Comparison of ENCODE assay signal across 21 cellular contexts in genomic region chr1:80358141-80358540, GRCh38.
"Had no signal": no experiment of that assay in that cellular context is flagged by ENCODE, and none has a peak within 500 bp of the region (broad histone marks: within the 10 kb centered on the region; RNA-seq: fewer than 3 reads in every experiment).

No MANE protein-coding gene starts in this region.

- H3K4me2 ChIP-seq: KMS-11 had no signal

- H3K9me3 Mint-ChIP-seq: brain had no signal

- H3K27me3 Mint-ChIP-seq: activated naive CD4-positive, alpha-beta T cell treated with anti-CD3 and anti-CD28 coated beads, Interleukin-2, amount 50 U/mL, for 24 hours; activated naive CD8-positive, alpha-beta T cell treated with anti-CD3 and anti-CD28 coated beads, Interleukin-2, amount 50 U/mL, for 24 hours; brain had no signal

- ATAC-seq: activated CD8-positive, alpha-beta T cell treated with anti-CD3 and anti-CD28 coated beads, Interleukin-2, amount 10 ng/mL, durations not matched to agents 7 days and 5 days; activated naive CD8-positive, alpha-beta T cell treated with anti-CD3 and anti-CD28 coated beads, Interleukin-2, amount 50 U/mL, for 24 hours; WTC11 had no signal

- H3K36me3 ChIP-seq: cardiac muscle cell had no signal

- H3K4me3 Mint-ChIP-seq: activated CD8-positive, alpha-beta T cell treated with anti-CD3 and anti-CD28 coated beads, Interleukin-2, amount 10 ng/mL, durations not matched to agents 7 days and 5 days; activated naive CD4-positive, alpha-beta T cell treated with anti-CD3 and anti-CD28 coated beads, Interleukin-2, amount 50 U/mL, for 24 hours; activated naive CD8-positive, alpha-beta T cell treated with anti-CD3 and anti-CD28 coated beads, Interleukin-2, amount 50 U/mL, for 24 hours; brain; T-helper 1 cell treated with Interleukin-12 subunit alpha and Interleukin-12 subunit beta and Interleukin-4 antibody, amounts not matched to agents 30 μg/mL and 1 μg/mL, for 36 hours; WTC11 had no signal

- H3K4me3 ChIP-seq: cardiac muscle cell had no signal

- DNase-seq: activated CD4-positive, alpha-beta T cell treated with anti-CD3 and anti-CD28 coated beads for 48 hours; activated CD4-positive, alpha-beta T cell treated with anti-CD3 and anti-CD28 coated beads, Interleukin-2, amount 50 U/mL, for 4 hours; activated CD4-positive, CD25-positive, alpha-beta regulatory T cell treated with anti-CD3 and anti-CD28 coated beads, Interleukin-2, amount 50 U/mL, for 72 hours; activated CD8-positive, alpha-beta memory T cell treated with anti-CD3 and anti-CD28 coated beads, Interleukin-2, amount 50 U/mL, for 48 hours; activated CD8-positive, alpha-beta T cell treated with anti-CD3 and anti-CD28 coated beads, Interleukin-2, amount 10 ng/mL, durations not matched to agents 7 days and 5 days; activated effector memory CD4-positive, alpha-beta T cell treated with Interleukin-2 at 50 U/mL for 16 hours; activated naive CD4-positive, alpha-beta T cell; activated naive CD8-positive, alpha-beta T cell treated with anti-CD3 and anti-CD28 coated beads, Interleukin-2, amount 50 U/mL, for 24 hours; activated T-cell treated with anti-CD3 and anti-CD28 coated beads, Interleukin-2, amount 50 U/mL, for 1 hour; amygdala; NCI-H1048; NCI-H1930; NCI-H345; SHP77 treated with DMSO at 0.1 percent for 48 hours; T-helper 9 cell had no signal

- H3K27ac ChIP-seq: cardiac muscle cell, KMS-11 had no signal

- H3K4me1 Mint-ChIP-seq: activated naive CD4-positive, alpha-beta T cell treated with anti-CD3 and anti-CD28 coated beads, Interleukin-2, amount 50 U/mL, for 24 hours; activated naive CD8-positive, alpha-beta T cell treated with anti-CD3 and anti-CD28 coated beads, Interleukin-2, amount 50 U/mL, for 24 hours; brain; WTC11 had no signal

- H3K36me3 Mint-ChIP-seq: activated naive CD4-positive, alpha-beta T cell treated with anti-CD3 and anti-CD28 coated beads, Interleukin-2, amount 50 U/mL, for 24 hours; brain; WTC11 had no signal

- H3K27me3 ChIP-seq: cardiac muscle cell had no signal

- H3K9ac ChIP-seq: KMS-11 had no signal

- H3K27ac Mint-ChIP-seq: activated CD8-positive, alpha-beta T cell treated with anti-CD3 and anti-CD28 coated beads, Interleukin-2, amount 10 ng/mL, durations not matched to agents 7 days and 5 days; activated naive CD4-positive, alpha-beta T cell treated with anti-CD3 and anti-CD28 coated beads, Interleukin-2, amount 50 U/mL, for 24 hours; activated naive CD8-positive, alpha-beta T cell treated with anti-CD3 and anti-CD28 coated beads, Interleukin-2, amount 50 U/mL, for 24 hours; brain; T-helper 1 cell treated with Interleukin-12 subunit alpha and Interleukin-12 subunit beta and Interleukin-4 antibody, amounts not matched to agents 30 μg/mL and 1 μg/mL, for 36 hours; WTC11 had no signal
